24 cellular contexts compared by ENCODE assay signal in the genomic region with DNA sequence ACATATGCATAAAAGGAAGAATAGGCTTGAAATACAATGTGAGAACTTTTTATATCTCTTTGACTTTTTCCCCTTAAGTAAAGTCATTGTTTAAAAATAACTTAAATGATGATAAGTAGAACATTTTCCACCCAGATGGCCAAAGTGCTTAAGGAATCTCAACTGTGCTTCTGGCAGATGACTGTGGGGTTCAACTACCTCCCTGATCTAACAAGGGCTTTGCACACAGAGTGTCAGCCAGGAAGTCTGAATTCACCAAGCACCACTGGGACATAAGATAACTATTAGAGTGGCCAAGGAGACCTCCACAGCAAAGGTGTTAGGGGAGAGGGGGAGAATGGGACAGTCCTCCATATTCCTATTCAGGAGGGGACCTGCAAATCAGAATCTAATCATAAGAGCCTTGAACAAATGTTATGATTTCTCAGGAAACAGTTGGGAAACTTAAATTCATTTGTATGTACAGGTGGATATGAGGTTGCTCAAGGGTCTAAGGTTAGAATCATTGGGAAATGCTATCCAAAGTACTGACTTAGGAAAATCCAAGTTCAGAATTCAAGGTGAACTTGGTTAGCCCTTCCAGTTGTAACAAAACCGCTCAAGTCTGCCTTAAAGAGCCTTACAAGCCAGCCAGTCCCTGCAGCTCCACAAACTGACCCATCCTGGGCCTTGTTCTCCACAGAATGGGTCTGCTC. TPM values are rescaled to one million over a fixed set of nuclear protein-coding genes. Genes with fewer than 3 reads are reported as not detected.
DNase-seq lines count a peak whose midpoint lies in the region; ATAC-seq and TF ChIP-seq lines count a peak whose summit lies in the region.
"Had no signal": no experiment of that assay in that cellular context is flagged by ENCODE, and none has a peak within 500 bp of the region (broad histone marks: within the 10 kb centered on the region; RNA-seq: fewer than 3 reads in every experiment).

A gene with protein sequence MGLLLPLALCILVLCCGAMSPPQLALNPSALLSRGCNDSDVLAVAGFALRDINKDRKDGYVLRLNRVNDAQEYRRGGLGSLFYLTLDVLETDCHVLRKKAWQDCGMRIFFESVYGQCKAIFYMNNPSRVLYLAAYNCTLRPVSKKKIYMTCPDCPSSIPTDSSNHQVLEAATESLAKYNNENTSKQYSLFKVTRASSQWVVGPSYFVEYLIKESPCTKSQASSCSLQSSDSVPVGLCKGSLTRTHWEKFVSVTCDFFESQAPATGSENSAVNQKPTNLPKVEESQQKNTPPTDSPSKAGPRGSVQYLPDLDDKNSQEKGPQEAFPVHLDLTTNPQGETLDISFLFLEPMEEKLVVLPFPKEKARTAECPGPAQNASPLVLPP (plus strand): TSS at position 622 of the 695 bp plus-strand sequence. CDS start 62 bp downstream, at position 684.

- intact Hi-C loops in posterior cingulate gyrus (cut with DNase I), result no loop called here

- no peak within 1 kb of the TSS for H3K4ac ChIP-seq in neuronal stem cell (ENCODE audit: low read length)
- no peak within 1 kb of the TSS for H3K4ac ChIP-seq in mesenchymal stem cell (ENCODE audit: low read depth in 1 of 2, low read length in 2 of 2)

- peak within 1 kb of the TSS; percentile 23; the same call in 1 of the 2 replicates for H2AFZ ChIP-seq in GM23248
- H2AFZ ChIP-seq in neuronal stem cell (ENCODE audit: low read length), result peak within 1 kb of the TSS; percentile 62
- H2AFZ ChIP-seq in mesenchymal stem cell (ENCODE audit: low read depth, low read length), result no peak within 1 kb of the TSS

- no peaks in the 10 kb centered on the region for H3K36me3 ChIP-seq in GM23248 (ENCODE audit: low read depth)
- no peaks in the 10 kb centered on the region for H3K36me3 ChIP-seq in neuronal stem cell (replicated peaks in 1 of 2; ENCODE audit: control insufficient read depth in 2 of 2, insufficient read depth in 2 of 2, low read length in 2 of 2)
- H3K36me3 ChIP-seq in mesenchymal stem cell (ENCODE audit: control insufficient read depth in 1 of 2, insufficient read depth in 2 of 2, low read depth in 1 of 2, low read length in 2 of 2), result no peaks in the 10 kb centered on the region
- H3K36me3 ChIP-seq: ovary, tibial nerve had no signal

- H4K91ac ChIP-seq in neuronal stem cell (ENCODE audit: low read depth, low read length, poor library complexity), result no peak within 1 kb of the TSS
- no peak within 1 kb of the TSS for H4K91ac ChIP-seq in mesenchymal stem cell (ENCODE audit: low read length)

- H3K27me3 ChIP-seq in GM23248 (replicated peaks; ENCODE audit: insufficient read depth), result peaks cover 50% of the 10 kb centered on the region
- H3K27me3 ChIP-seq in foreskin keratinocyte, result no peaks in the 10 kb centered on the region
- peaks cover 0 to 37% (median 2%) of the 10 kb centered on the region in 3 experiments for H3K27me3 ChIP-seq in neuronal stem cell (ENCODE audit: control insufficient read depth in 3 of 3, insufficient read depth in 3 of 3, low read depth in 1 of 3, low read length in 3 of 3)
- H3K27me3 ChIP-seq in mesenchymal stem cell (ENCODE audit: control insufficient read depth in 1 of 2, insufficient read depth in 1 of 2, low read length in 2 of 2), result peaks cover 36 to 54% of the 10 kb centered on the region in 2 experiments
- H3K27me3 ChIP-seq: ovary had no signal

- H4K20me1 ChIP-seq in GM23248 (ENCODE audit: insufficient read depth), result no peaks in the 10 kb centered on the region

- TF ChIP-seq CTCF in RWPE1 (conservative IDR thresholded peaks at IDR 0.05; ENCODE audit: low read depth) (no peak), foreskin keratinocyte (conservative IDR thresholded peaks at IDR 0.05) (no peak)

- in situ Hi-C loops in GM23248 (cut with MboI), result no loop called here

- no peaks in the 10 kb centered on the region for H3K9me2 ChIP-seq in GM23248 (ENCODE audit: insufficient read depth)

- POLR2A ChIA-PET in RWPE1 (lab: Yijun Ruan, JAX; ENCODE audit: low non-redundant PET), result no interaction called here

- H3K9me3 ChIP-seq in GM23248 (ENCODE audit: low read depth) (no peaks in the 10 kb centered on the region), neuronal stem cell (replicated peaks in 1 of 2; ENCODE audit: control insufficient read depth in 2 of 2, insufficient read depth in 1 of 2, low read depth in 1 of 2, low read length in 2 of 2) (no peaks in the 10 kb centered on the region), mesenchymal stem cell (ENCODE audit: control insufficient read depth, low read length) (no peaks in the 10 kb centered on the region)
- H3K9me3 ChIP-seq: ovary, tibial nerve had no signal

- H3K9ac ChIP-seq in GM23248, result no peak within 1 kb of the TSS
- no peak within 1 kb of the TSS for H3K9ac ChIP-seq in neuronal stem cell (ENCODE audit: low read depth, low read length, poor library complexity)
- no peak within 1 kb of the TSS for H3K9ac ChIP-seq in mesenchymal stem cell (ENCODE audit: low read length)
- H3K9ac ChIP-seq: KMS-11 had no signal

- no peak within 1 kb of the TSS for H3K4me3 ChIP-seq in GM23248
- H3K4me3 ChIP-seq in neuronal stem cell (ENCODE audit: low read length in 2 of 2), result no peak within 1 kb of the TSS
- no peak within 1 kb of the TSS for H3K4me3 ChIP-seq in mesenchymal stem cell (ENCODE audit: insufficient read depth in 1 of 2, low read depth in 1 of 2, low read length in 2 of 2)
- H3K4me3 ChIP-seq: lung, ovary, SK-N-MC, tibial nerve had no signal

- no peak within 1 kb of the TSS for H2BK5ac ChIP-seq in neuronal stem cell (ENCODE audit: low read length)
- no peak within 1 kb of the TSS for H2BK5ac ChIP-seq in mesenchymal stem cell (ENCODE audit: low read depth, low read length, poor library complexity, severe bottlenecking)

- no peak within 1 kb of the TSS for H2BK12ac ChIP-seq in neuronal stem cell (ENCODE audit: low read length)
- H2BK12ac ChIP-seq in mesenchymal stem cell (ENCODE audit: low read length in 2 of 2), result no peak within 1 kb of the TSS

- CTCF ChIA-PET in RWPE1 (lab: Yijun Ruan, JAX), result interaction anchor here (0.6 to 1.4 kb wide), 3 partner anchors 23 to 901 kb away, joined by 3 to 5 read pairs (median 3); no protein-coding TSS in a partner anchor

- H3K4me1 ChIP-seq in GM23248 (ENCODE audit: insufficient read depth), result no peaks in the 10 kb centered on the region
- peaks cover 26% of the 10 kb centered on the region for H3K4me1 ChIP-seq in foreskin keratinocyte
- peaks cover 0 to 2% of the 10 kb centered on the region in 2 donors for H3K4me1 ChIP-seq in neuronal stem cell (ENCODE audit: control insufficient read depth in 2 of 2, insufficient read depth in 1 of 2, low read depth in 1 of 2, low read length in 2 of 2)
- peaks cover 4% of the 10 kb centered on the region for H3K4me1 ChIP-seq in mesenchymal stem cell (ENCODE audit: control insufficient read depth, insufficient read depth, low read depth, low read length)
- H3K4me1 ChIP-seq: tibial nerve had no signal

- no peak within 1 kb of the TSS for H2BK120ac ChIP-seq in neuronal stem cell (ENCODE audit: low read depth, low read length)
- H2BK120ac ChIP-seq in mesenchymal stem cell (ENCODE audit: low read depth, low read length), result no peak within 1 kb of the TSS

- peak within 1 kb of the TSS; percentile 40 for H3K4me2 ChIP-seq in GM23248 (ENCODE audit: unreplicated experiment)
- no peak within 1 kb of the TSS for H3K4me2 ChIP-seq in neuronal stem cell (ENCODE audit: insufficient read depth, low read length, poor library complexity, severe bottlenecking)
- no peak within 1 kb of the TSS for H3K4me2 ChIP-seq in mesenchymal stem cell (ENCODE audit: low read length, poor library complexity, severe bottlenecking)
- H3K4me2 ChIP-seq: KMS-11 had no signal

- no peak for ATAC-seq in foreskin keratinocyte

- 30 to 53% methylated on average over 1 of the region's 1 CpG for WGBS in GM23248 (ENCODE audit: low coverage in 1 of 2, low lambda C conversion rate in 2 of 2, missing lambda C conversion rate in 2 of 2), 2 experiments
- WGBS in neuronal stem cell (ENCODE audit: extremely low coverage in 2 of 2, insufficient read length in 2 of 2, insufficient replicate concordance in 1 of 2), 2 donors, result no CpG with 5 or more reads among the region's 1 CpG
- WGBS in mesenchymal stem cell, result 69% methylated on average over 1 of the region's 1 CpG

- no peak for DNase-seq in GM23248
- no peak for DNase-seq in RWPE1 (ENCODE audit: low spot score)
- DNase-seq in foreskin keratinocyte, result no peak
- DNase-seq in neuronal stem cell (ENCODE audit: low spot score), result no peak
- DNase-seq in DMS79 (lab: John Stamatoyannopoulos, UW), result no peak
- no peak for DNase-seq in posterior cingulate gyrus
- no peak for DNase-seq in NCI-H748 (lab: John Stamatoyannopoulos, UW; ENCODE audit: unreplicated experiment)
- DNase-seq in mesenchymal stem cell, result no peak
- DNase-seq: activated CD4-positive, alpha-beta T cell treated with anti-CD3 and anti-CD28 coated beads, Interleukin-2, amount 10 ng/mL, durations not matched to agents 24 days and 14 days; activated naive CD4-positive, alpha-beta T cell; activated T-cell treated with anti-CD3 and anti-CD28 coated beads, Interleukin-2, amount 50 U/mL, for 48 hours; CD4-positive, CD25-positive, alpha-beta regulatory T cell; effector CD8-positive, alpha-beta T cell; NCI-H146; NCI-H524; ovary had no signal

- H2BK15ac ChIP-seq in neuronal stem cell (ENCODE audit: low read length) (no peak within 1 kb of the TSS), mesenchymal stem cell (ENCODE audit: low read depth, poor library complexity, severe bottlenecking) (no peak within 1 kb of the TSS)

- H2AK5ac ChIP-seq in neuronal stem cell (ENCODE audit: low read depth, low read length) (no peak within 1 kb of the TSS), mesenchymal stem cell (ENCODE audit: low read length, severe bottlenecking) (no peak within 1 kb of the TSS)

- H4K8ac ChIP-seq in neuronal stem cell (ENCODE audit: low read depth, low read length) (no peak within 1 kb of the TSS), mesenchymal stem cell (ENCODE audit: low read length) (no peak within 1 kb of the TSS)

- H3K79me1 ChIP-seq in neuronal stem cell (ENCODE audit: low read depth, low read length) (no peaks in the 10 kb centered on the region), mesenchymal stem cell (replicated peaks; ENCODE audit: low read length, poor library complexity, severe bottlenecking) (no peaks in the 10 kb centered on the region)

- H3K79me2 ChIP-seq in GM23248 (ENCODE audit: insufficient read depth), result no peaks in the 10 kb centered on the region

- no peak within 1 kb of the TSS for H3K18ac ChIP-seq in neuronal stem cell (ENCODE audit: low read length)
- H3K18ac ChIP-seq in mesenchymal stem cell (ENCODE audit: low read depth in 1 of 2, low read length in 2 of 2), result no peak within 1 kb of the TSS

- H3F3A ChIP-seq in GM23248 (ENCODE audit: insufficient read depth), result 0 out of 2 replicates have a peak, but pooled peaks cover 10% of the 10 kb centered on the region

- H3K14ac ChIP-seq in neuronal stem cell (ENCODE audit: low read length), result no peak within 1 kb of the TSS
- H3K14ac ChIP-seq in mesenchymal stem cell (ENCODE audit: low read length in 2 of 2), result no peak within 1 kb of the TSS

- no peak within 1 kb of the TSS for H3K23ac ChIP-seq in neuronal stem cell (ENCODE audit: low read depth, low read length, poor library complexity)
- no peak within 1 kb of the TSS for H3K23ac ChIP-seq in mesenchymal stem cell (ENCODE audit: low read length in 2 of 2)

- H3K27ac ChIP-seq in GM23248 (no peak within 1 kb of the TSS), RWPE1 (peak within 1 kb of the TSS; percentile 86), foreskin keratinocyte (peak within 1 kb of the TSS; percentile 25), neuronal stem cell (replicated peaks; ENCODE audit: low read length) (no peak within 1 kb of the TSS), mesenchymal stem cell (ENCODE audit: low read length, poor library complexity, severe bottlenecking) (no peak within 1 kb of the TSS)
- H3K27ac ChIP-seq: KMS-11, ovary, SK-N-MC, tibial nerve, VCaP had no signal

RNA-seq across cellular contexts. Expression of the gene that starts here (rescaled TPM):
- not detected in 2 replicates for total RNA-seq in GM23248 (2014; rRNA removed; shearing (Covaris generic))
- polyA plus RNA-seq in GM23248 (2016; fragmentation: Nextera tagmentation; extraction: Ambion mirVana), result not detected in 2 replicates
- total RNA-seq in foreskin keratinocyte, result 0.07 TPM in 1 of 2 replicates, not detected in the other
- not detected in 2 replicates for polyA plus RNA-seq in foreskin keratinocyte
- polyA plus RNA-seq in neuronal stem cell (2013, experiment 1 of 2), result not detected
- polyA plus RNA-seq in neuronal stem cell (2013, experiment 2 of 2), result not detected
- not detected for polyA plus RNA-seq in mesenchymal stem cell (2013, experiment 1 of 2)
- not detected for polyA plus RNA-seq in mesenchymal stem cell (2013, experiment 2 of 2)
- total RNA-seq: activated CD4-positive, alpha-beta T cell treated with anti-CD3 and anti-CD28 coated beads, Interleukin-2, amount 10 ng/mL, durations not matched to agents 24 days and 14 days; CD4-positive, CD25-positive, alpha-beta regulatory T cell; esophagus mucosa; frontal cortex; lung; ovary; tibial nerve had no signal
- polyA plus RNA-seq: adipose tissue; CD4-positive, CD25-positive, alpha-beta regulatory T cell; lung; ovary had no signal

Comparison
In these comparisons a context has a peak if more than half of its experiments do, and no peak if none do; other contexts are left out.
1. H3K27ac ChIP-seq: peak in RWPE1 (single experiment) and foreskin keratinocyte (single experiment); none in GM23248 (single experiment), neuronal stem cell (single experiment) and mesenchymal stem cell (single experiment).